In genomic region chr17:7477392-7478275, GRCh38 we compare ENCODE assay signal across 8 cellular contexts. TPM values are rescaled to one million over a fixed set of nuclear protein-coding genes. Genes with fewer than 3 reads are reported as not detected.
DNase-seq lines count a peak whose midpoint lies in the region; ATAC-seq and TF ChIP-seq lines count a peak whose summit lies in the region.

No MANE protein-coding gene starts in this region.

- H3K36me3 ChIP-seq in ACC112 (ENCODE audit: insufficient read depth, low read length) = no peaks in the 10 kb centered on the region

- peaks cover 34% of the 10 kb centered on the region for H3K4me1 ChIP-seq in ACC112 (ENCODE audit: control insufficient read depth, insufficient read depth, low read length, unreplicated experiment)

- H3K4me3 ChIP-seq in ACC112 (ENCODE audit: low read depth, low read length) = peak overlapping the region; percentile 81

- peak overlapping the region; percentile 79 for H3K27ac ChIP-seq in ACC112 (ENCODE audit: low read depth, low read length)

- no peaks in the 10 kb centered on the region for H3K36me3 Mint-ChIP-seq in IgD-negative memory B cell
- peaks cover 2% of the 10 kb centered on the region for H3K36me3 Mint-ChIP-seq in activated naive CD8-positive, alpha-beta T cell
- H3K36me3 Mint-ChIP-seq in osteocyte (ENCODE audit: unreplicated experiment) = peaks cover 4% of the 10 kb centered on the region

- DNase-seq in glomerular visceral epithelial cell (ENCODE audit: extremely low spot score) (peak; percentile 82), osteocyte (ENCODE audit: extremely low spot score, unreplicated experiment) (no peak), NCI-H1930 (lab: John Stamatoyannopoulos, UW) (no peak), LoVo (ENCODE audit: low spot score) (no peak)

- H3K4me3 Mint-ChIP-seq in IgD-negative memory B cell (peak overlapping the region; percentile 82 to 96 (median 92)), osteocyte (ENCODE audit: unreplicated experiment) (peak overlapping the region; percentile 79)
- H3K4me3 Mint-ChIP-seq in activated naive CD8-positive, alpha-beta T cell = peak overlapping the region; percentile 99

- H3K27me3 ChIP-seq in ACC112 (ENCODE audit: insufficient read depth, low read length) = no peaks in the 10 kb centered on the region

- no peaks in the 10 kb centered on the region for H3K9me3 Mint-ChIP-seq in IgD-negative memory B cell
- H3K9me3 Mint-ChIP-seq in activated naive CD8-positive, alpha-beta T cell (ENCODE audit: low read depth) = no peaks in the 10 kb centered on the region
- no peaks in the 10 kb centered on the region for H3K9me3 Mint-ChIP-seq in osteocyte (ENCODE audit: unreplicated experiment)

- no peak overlapping the region for H2AFZ ChIP-seq in ACC112 (ENCODE audit: low read length, unreplicated experiment)

- H3K27ac Mint-ChIP-seq in IgD-negative memory B cell = peak overlapping the region; percentile 81 to 95 (median 84)
- H3K27ac Mint-ChIP-seq in activated naive CD8-positive, alpha-beta T cell = peak overlapping the region; percentile 95
- H3K27ac Mint-ChIP-seq in osteocyte (ENCODE audit: unreplicated experiment) = peak overlapping the region; percentile 92

- H3K4me1 Mint-ChIP-seq in IgD-negative memory B cell = peaks cover 29 to 35% (median 34%) of the 10 kb centered on the region in 3 donors
- H3K4me1 Mint-ChIP-seq in activated naive CD8-positive, alpha-beta T cell (ENCODE audit: low read depth) = peaks cover 62% of the 10 kb centered on the region
- peaks cover 48% of the 10 kb centered on the region for H3K4me1 Mint-ChIP-seq in osteocyte (ENCODE audit: unreplicated experiment)

- no peak for TF ChIP-seq CTCF in osteocyte (IDR thresholded peaks at IDR 0.05)

- peaks cover 61% of the 10 kb centered on the region for H3K79me2 ChIP-seq in ACC112 (ENCODE audit: control insufficient read depth, insufficient read depth, low read length, unreplicated experiment)

- H3K27me3 Mint-ChIP-seq in IgD-negative memory B cell (no peaks in the 10 kb centered on the region), osteocyte (ENCODE audit: unreplicated experiment) (no peaks in the 10 kb centered on the region)
- H3K27me3 Mint-ChIP-seq in activated naive CD8-positive, alpha-beta T cell = no peaks in the 10 kb centered on the region

- no peak for ATAC-seq in GM19351 (IDR thresholded peaks at IDR 0.05; ENCODE audit: unreplicated experiment)

RNA-seq across cellular contexts. Expression of gene ZBTB4, which starts 1.8 kb away (rescaled TPM):
- polyA plus RNA-seq in IgD-negative memory B cell = 15.9 TPM
- 47.9 and 49.7 TPM in 2 replicates for total RNA-seq in osteocyte

RNA-seq across cellular contexts. Expression of gene SLC35G6, which starts 3.6 kb away (rescaled TPM):
- not detected for polyA plus RNA-seq in IgD-negative memory B cell
- total RNA-seq in osteocyte = not detected in 2 replicates

RNA-seq across cellular contexts. Expression of gene POLR2A, which starts 6.5 kb away (rescaled TPM):
- 55.7 TPM for polyA plus RNA-seq in IgD-negative memory B cell
- 148 and 149 TPM in 2 replicates for total RNA-seq in osteocyte

RNA-seq across cellular contexts. Expression of gene CHRNB1, which starts 32.8 kb away (rescaled TPM):
- 13.8 TPM for polyA plus RNA-seq in IgD-negative memory B cell
- total RNA-seq in osteocyte = 9.3 and 11.0 TPM in 2 replicates

RNA-seq across cellular contexts. Expression of gene FGF11, which starts 38.3 kb away (rescaled TPM):
- not detected for polyA plus RNA-seq in IgD-negative memory B cell
- 1.3 and 1.5 TPM in 2 replicates for total RNA-seq in osteocyte
